Comparison of ENCODE assay signal across 21 cellular contexts in genomic region chr20:4153661-4154238, GRCh38. TPM values are rescaled to one million over a fixed set of nuclear protein-coding genes. Genes with fewer than 3 reads are reported as not detected.
DNase-seq lines count a peak whose midpoint lies in the region; ATAC-seq, FAIRE-seq and TF ChIP-seq lines count a peak whose summit lies in the region.
"Had no signal": no experiment of that assay in that cellular context is flagged by ENCODE, and none has a peak within 500 bp of the region (broad histone marks: within the 10 kb centered on the region; RNA-seq: fewer than 3 reads in every experiment).

No MANE protein-coding gene starts in this region.

- no peak overlapping the region for H2BK12ac ChIP-seq in neuronal stem cell (ENCODE audit: low read length)

- CTCF ChIA-PET in HepG2 (lab: Yijun Ruan, JAX; ENCODE audit: low intra/inter-chr PET ratio, low total read pairs), result no interaction called here

- in situ Hi-C loops in HepG2 (cut with HindIII; ENCODE audit: extremely low pct_ligation_motif_present, low pct_unique_long_range_greater_than_20kb), result no loop called here

- H3K9me3 ChIP-seq in HepG2 (ENCODE audit: low read length) (no peaks in the 10 kb centered on the region), right lobe of liver (no peaks in the 10 kb centered on the region), neuronal stem cell (replicated peaks in 1 of 2; ENCODE audit: control insufficient read depth in 2 of 2, insufficient read depth in 1 of 2, low read depth in 1 of 2, low read length in 2 of 2) (no peaks in the 10 kb centered on the region), psoas muscle (no peaks in the 10 kb centered on the region)
- H3K9me3 ChIP-seq: MG63, transverse colon had no signal

- peaks cover 13% of the 10 kb centered on the region; the same call in 1 of the 2 replicates for H4K20me1 ChIP-seq in HepG2 (ENCODE audit: insufficient read depth, low read length)

- TF ChIP-seq CTCF in HepG2 (CRISPR knock-in tag; IDR thresholded peaks at IDR 0.05) (no peak), right lobe of liver (IDR thresholded peaks at IDR 0.05) (no peak), psoas muscle (IDR thresholded peaks at IDR 0.05) (no peak)

- no peak overlapping the region for H3K4ac ChIP-seq in neuronal stem cell (ENCODE audit: low read length)

- H2AFZ ChIP-seq in HepG2 (ENCODE audit: low read length) (no peak overlapping the region), neuronal stem cell (ENCODE audit: low read length) (no peak overlapping the region)

- H3K9ac ChIP-seq in HepG2 (ENCODE audit: insufficient read depth, low read depth, low read length) (no peak overlapping the region), neuronal stem cell (ENCODE audit: low read depth, low read length, poor library complexity) (no peak overlapping the region)

- H2BK15ac ChIP-seq in neuronal stem cell (ENCODE audit: low read length), result no peak overlapping the region

- no peak overlapping the region for H3K4me3 ChIP-seq in HepG2 (replicated peaks in 1 of 3; ENCODE audit: insufficient read depth in 1 of 3, low read depth in 2 of 3, low read length in 3 of 3)
- H3K4me3 ChIP-seq in right lobe of liver, result no peak overlapping the region
- no peak overlapping the region for H3K4me3 ChIP-seq in neuronal stem cell (ENCODE audit: low read length in 2 of 2)
- H3K4me3 ChIP-seq in psoas muscle, result no peak overlapping the region
- H3K4me3 ChIP-seq: MG63, transverse colon had no signal

- no peak overlapping the region for H2BK5ac ChIP-seq in neuronal stem cell (ENCODE audit: low read length)

- no peak for TF ChIP-seq RAD21 in HepG2 (CRISPR knock-in tag; IDR thresholded peaks at IDR 0.05)

- POLR2A ChIA-PET in HepG2 (lab: Yijun Ruan, JAX), result interaction anchor here (1.7 to 4.3 kb wide), 2 partner anchors 14 to 18 kb away, joined by 4 to 27 read pairs; no protein-coding TSS in a partner anchor

- peaks cover 64% of the 10 kb centered on the region for H3K79me2 ChIP-seq in HepG2 (ENCODE audit: insufficient read depth, low read length)

- no peak overlapping the region for H4K91ac ChIP-seq in neuronal stem cell (ENCODE audit: low read depth, low read length, poor library complexity)

- H3K14ac ChIP-seq in neuronal stem cell (ENCODE audit: low read length), result no peak overlapping the region

- H3K27me3 ChIP-seq in HepG2 (ENCODE audit: control insufficient read depth in 1 of 2, insufficient read depth in 2 of 2, low read length in 2 of 2) (no peaks in the 10 kb centered on the region; a peak in 1 of 5 replicates), right lobe of liver (no peaks in the 10 kb centered on the region), neuronal stem cell (ENCODE audit: control insufficient read depth in 3 of 3, insufficient read depth in 3 of 3, low read depth in 1 of 3, low read length in 3 of 3) (peaks cover 0 to 9% (median 0%) of the 10 kb centered on the region in 3 experiments), psoas muscle (ENCODE audit: insufficient read depth in 3 of 3, low read length in 2 of 3) (no peaks in the 10 kb centered on the region)
- H3K27me3 ChIP-seq: MG63 had no signal

- H3K79me1 ChIP-seq in neuronal stem cell (ENCODE audit: low read depth, low read length), result peaks cover 2% of the 10 kb centered on the region

- no TSS peak for BruUV-seq in HepG2 (replicated peaks; lab: Mats Ljungman, UMichigan)

- 88% methylated on average over 6 of the region's 7 CpGs for WGBS in HepG2 (ENCODE audit: low lambda C conversion rate)
- 71% methylated on average over 4 of the region's 7 CpGs for WGBS in right lobe of liver (ENCODE audit: insufficient coverage, low coverage, low lambda C conversion rate, missing lambda C conversion rate)
- WGBS in neuronal stem cell (ENCODE audit: extremely low coverage in 2 of 2, insufficient read length in 2 of 2, insufficient replicate concordance in 1 of 2), 2 donors, result no CpG with 5 or more reads among the region's 7 CpGs
- 62 to 82% (median 80%) methylated on average over 7 of the region's 7 CpGs for WGBS in psoas muscle, 3 donors

- ATAC-seq in HepG2 (no peak), right lobe of liver (no peak), psoas muscle (no peak)
- ATAC-seq: Right ventricle myocardium inferior had no signal

- H3K36me3 ChIP-seq in HepG2 (replicated peaks in 1 of 2; ENCODE audit: control insufficient read depth in 1 of 2, insufficient read depth in 2 of 2, low read length in 2 of 2) (peaks cover 15 to 21% of the 10 kb centered on the region in 2 experiments; a peak in 4 of 5 replicates), right lobe of liver (no peaks in the 10 kb centered on the region), neuronal stem cell (replicated peaks in 1 of 2; ENCODE audit: control insufficient read depth in 2 of 2, insufficient read depth in 2 of 2, low read length in 2 of 2) (no peaks in the 10 kb centered on the region), psoas muscle (ENCODE audit: insufficient read depth in 1 of 2, low read depth in 1 of 2) (no peaks in the 10 kb centered on the region)
- H3K36me3 ChIP-seq: MG63, transverse colon had no signal

- H3K18ac ChIP-seq in neuronal stem cell (ENCODE audit: low read length), result peak overlapping the region; percentile 12

- no peak for TF ChIP-seq POLR2A in HepG2 (IDR thresholded peaks at IDR 0.05; ENCODE audit: insufficient read depth in 1 of 2, low read depth in 2 of 2, low read length in 2 of 2)
- TF ChIP-seq POLR2A in right lobe of liver (IDR thresholded peaks at IDR 0.05), result no peak

- no peak for FAIRE-seq in HepG2 (lab: Jason Lieb, UNC)

- H3K23ac ChIP-seq in neuronal stem cell (ENCODE audit: low read depth, low read length, poor library complexity), result no peak overlapping the region

- H3K27ac ChIP-seq in HepG2 (ENCODE audit: extremely low read length, insufficient read depth, low read length) (no peak overlapping the region), right lobe of liver (no peak overlapping the region), caudate nucleus (ENCODE audit: low read depth, low read length) (peak overlapping the region; percentile 5), neuronal stem cell (replicated peaks; ENCODE audit: low read length) (no peak overlapping the region), psoas muscle (no peak overlapping the region)
- H3K27ac ChIP-seq: HL-60, transverse colon had no signal

- H2AK5ac ChIP-seq in neuronal stem cell (ENCODE audit: low read depth, low read length), result no peak overlapping the region

- no peak overlapping the region for H2BK120ac ChIP-seq in neuronal stem cell (ENCODE audit: low read depth, low read length)

- intact Hi-C loops in HepG2 (cut with micrococcal nuclease; ENCODE audit: unreplicated experiment), result no loop called here
- intact Hi-C loops in right lobe of liver (cut with DNase I), result no loop called here
- intact Hi-C loops in psoas muscle (cut with DNase I), result no loop called here

- DNase-seq in HepG2 (ENCODE audit: low spot score), result no peak
- DNase-seq in right lobe of liver, result no peak
- DNase-seq in caudate nucleus (lab: John Stamatoyannopoulos, UW), result no peak
- DNase-seq in neuronal stem cell (ENCODE audit: low spot score), result no peak
- no peak for DNase-seq in psoas muscle
- no peak for DNase-seq in cerebellar nuclear complex (lab: John Stamatoyannopoulos, UW)
- no peak for DNase-seq in stimulated activated CD4-positive, alpha-beta T cell treated with anti-CD3 and anti-CD28 coated beads, Interleukin-2, amount 100 ng/mL, for 48 hours
- no peak for DNase-seq in SKM-1 treated with dmso at 0.1 percent for 144 hours (lab: John Stamatoyannopoulos, UW; ENCODE audit: unreplicated experiment)
- DNase-seq: activated CD4-positive, alpha-beta memory T cell treated with anti-CD3 and anti-CD28 coated beads for 36 hours; activated effector memory CD4-positive, alpha-beta T cell treated with anti-CD3 and anti-CD28 coated beads, Interleukin-2, amount 50 U/mL, for 16 hours; CD4-positive, CD25-positive, alpha-beta regulatory T cell; DMS 273 treated with DMSO at 0.1 percent for 48 hours; GOT3; immature natural killer cell; MG63; NCI-H1436; NCI-H526 treated with DMSO at 0.1 percent for 48 hours; SW 1271 had no signal

- TF ChIP-seq EP300 in HepG2 (IDR thresholded peaks at IDR 0.05; ENCODE audit: low read depth in 2 of 2, low read length in 2 of 2), result no peak
- no peak for TF ChIP-seq EP300 in HepG2 (CRISPR knock-in tag; IDR thresholded peaks at IDR 0.05; ENCODE audit: borderline replicate concordance)

- H3K4me1 ChIP-seq in HepG2 (ENCODE audit: insufficient read depth, low read length) (peaks cover 30% of the 10 kb centered on the region), right lobe of liver (peaks cover 0 to 3% (median 0%) of the 10 kb centered on the region in 4 donors), neuronal stem cell (ENCODE audit: control insufficient read depth in 2 of 2, insufficient read depth in 1 of 2, low read depth in 1 of 2, low read length in 2 of 2) (peaks cover 8 to 18% of the 10 kb centered on the region in 2 donors), psoas muscle (no peaks in the 10 kb centered on the region)

- H3K4me2 ChIP-seq in HepG2 (ENCODE audit: low read depth, low read length) (no peak overlapping the region), neuronal stem cell (ENCODE audit: insufficient read depth, low read length, poor library complexity, severe bottlenecking) (no peak overlapping the region)

- H4K8ac ChIP-seq in neuronal stem cell (ENCODE audit: low read depth, low read length), result no peak overlapping the region

RNA-seq across cellular contexts. Expression of gene SMOX, which starts 5.1 kb away (rescaled TPM):
- total RNA-seq in HepG2 (2016; rRNA removed; fragmentation: Illumina TruSeq; extraction: Trizol), result 15.2 and 22.7 TPM in 2 replicates
- 6.1 and 6.3 TPM in 2 replicates for total RNA-seq in HepG2 (2016; cell fraction: cytosol; rRNA removed; fragmentation: Illumina TruSeq; extraction: Trizol; ENCODE audit: low read depth)
- total RNA-seq in HepG2 (2016; cell fraction: insoluble cytoplasmic fraction; rRNA removed; fragmentation: Illumina TruSeq; extraction: Trizol), result 15.6 and 22.2 TPM in 2 replicates
- total RNA-seq in HepG2 (2016; cell fraction: membrane; rRNA removed; fragmentation: Illumina TruSeq; extraction: Trizol), result 10.3 and 11.1 TPM in 2 replicates
- total RNA-seq in HepG2 (2016; cell fraction: nucleus; rRNA removed; fragmentation: Illumina TruSeq; extraction: Trizol), result 12.0 and 12.7 TPM in 2 replicates
- polyA plus RNA-seq in HepG2 (2011; rRNA removed), result 10.2 and 12.2 TPM in 2 replicates
- polyA plus RNA-seq in HepG2 (2011; cell fraction: cytosol; rRNA removed), result 9.3 and 16.7 TPM in 2 replicates
- 29.6 TPM in 2 replicates for polyA plus RNA-seq in HepG2 (2011; cell fraction: nucleus; rRNA removed)
- 13.2 and 25.9 TPM in 2 replicates for polyA plus RNA-seq in HepG2 (2012)
- 5.0 and 6.4 TPM in 2 replicates for polyA plus RNA-seq in HepG2 (2016; cell fraction: cytosol; fragmentation: Illumina TruSeq; extraction: Trizol; ENCODE audit: low read depth)
- polyA plus RNA-seq in HepG2 (2016; cell fraction: insoluble cytoplasmic fraction; fragmentation: Illumina TruSeq; extraction: Trizol; ENCODE audit: low read depth), result 19.3 and 21.5 TPM in 2 replicates
- 10.4 and 12.4 TPM in 2 replicates for polyA plus RNA-seq in HepG2 (2016; cell fraction: membrane; fragmentation: Illumina TruSeq; extraction: Trizol; ENCODE audit: low read depth)
- polyA plus RNA-seq in HepG2 (2016; cell fraction: nucleus; fragmentation: Illumina TruSeq; extraction: Trizol; ENCODE audit: insufficient read depth, low read depth), result 22.2 and 26.5 TPM in 2 replicates
- polyA minus RNA-seq in HepG2 (2011; rRNA and poly(A)+ RNA removed; ENCODE audit: low replicate concordance), result 17.6 and 18.8 TPM in 2 replicates
- polyA minus RNA-seq in HepG2 (2011; cell fraction: cytosol; rRNA and poly(A)+ RNA removed), result 3.9 and 5.8 TPM in 2 replicates
- 8.5 and 10.0 TPM in 2 replicates for polyA minus RNA-seq in HepG2 (2011; cell fraction: nucleus; rRNA and poly(A)+ RNA removed)
- 10 to 100 TPM in 1 of 6 experiments, 1 to 10 TPM in 4, under 1 TPM in 1; 0.95 to 11.7 (median 4.3) TPM for total RNA-seq in right lobe of liver
- 18.2 TPM for polyA plus RNA-seq in neuronal stem cell (2013, experiment 1 of 2)
- polyA plus RNA-seq in neuronal stem cell (2013, experiment 2 of 2), result 16.8 TPM
- total RNA-seq in psoas muscle, result 1 to 10 TPM; 2.1 to 5.7 (median 4.0) TPM
- 1 to 10 TPM; 1.7 to 4.8 (median 2.2) TPM for polyA plus RNA-seq in psoas muscle
